26 cellular contexts compared by ENCODE assay signal in the genomic region with DNA sequence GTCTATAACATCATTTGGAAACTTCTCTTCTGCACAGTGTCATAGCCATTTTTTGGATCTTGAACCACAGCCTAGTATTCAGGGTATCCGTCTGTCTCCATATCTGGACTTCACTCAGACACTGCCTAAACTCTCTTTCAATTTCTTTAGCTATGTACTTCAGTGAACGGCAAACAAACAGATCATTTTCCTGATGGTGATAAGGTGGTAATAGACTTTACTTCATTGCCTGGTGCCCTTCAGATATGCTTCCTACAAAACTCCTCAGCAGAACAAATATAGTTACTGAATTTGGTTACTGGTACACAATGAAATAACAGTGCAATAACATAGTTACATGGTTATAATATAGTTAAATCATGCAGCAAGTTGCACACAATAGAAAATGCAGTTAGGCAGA.
A peak's percentile ranks its signal among the peaks of the same experiment; 100 is the strongest.
DNase-seq lines count a peak whose midpoint lies in the region; ATAC-seq, FAIRE-seq and TF ChIP-seq lines count a peak whose summit lies in the region.
"Had no signal": no experiment of that assay in that cellular context is flagged by ENCODE, and none has a peak within 500 bp of the region (broad histone marks: within the 10 kb centered on the region; RNA-seq: fewer than 3 reads in every experiment).

No MANE protein-coding gene starts in this region.

- BruUV-seq in A673 (replicated peaks; lab: Mats Ljungman, UMichigan) = no TSS peak

- H3K79me2 ChIP-seq in keratinocyte (ENCODE audit: control insufficient read depth, insufficient read depth, low read length) = no peaks in the 10 kb centered on the region

- H3K27me3 ChIP-seq in A673 (replicated peaks; ENCODE audit: insufficient read depth, low read depth, low read length, poor library complexity) (no peaks in the 10 kb centered on the region), keratinocyte (ENCODE audit: control insufficient read depth, extremely low read depth, insufficient read depth, low read length) (no peaks in the 10 kb centered on the region)
- H3K27me3 ChIP-seq: BE2C, BLaER1 had no signal

- H3K9ac ChIP-seq in keratinocyte (ENCODE audit: control insufficient read depth, extremely low read depth, insufficient read depth, low read length) = no peak overlapping the region
- H3K9ac ChIP-seq: BLaER1 had no signal

- H3K27ac ChIP-seq in A673 (ENCODE audit: low read depth, low read length, poor library complexity, severe bottlenecking) = peak overlapping the region; percentile 4
- H3K27ac ChIP-seq in keratinocyte (ENCODE audit: control insufficient read depth, insufficient read depth, low read length) = no peak overlapping the region
- H3K27ac ChIP-seq: 22Rv1, A549, BLaER1 had no signal

- H3K4me3 ChIP-seq in A673 (ENCODE audit: low read depth, low read length, poor library complexity, severe bottlenecking) (no peak overlapping the region), keratinocyte (ENCODE audit: control insufficient read depth in 2 of 3, extremely low read depth in 1 of 3, insufficient read depth in 2 of 3, low read depth in 1 of 3, low read length in 3 of 3) (no peak overlapping the region), mucosa of descending colon (no peak overlapping the region)
- H3K4me3 ChIP-seq: A549, BLaER1, GM12878 had no signal

- POLR2A ChIA-PET in A673 (lab: Charles Lee; ENCODE audit: low non-redundant PET) = interaction anchor here (0.6 kb wide), 1 partner anchor 33 kb away, joined by 3 read pairs; no protein-coding TSS in a partner anchor

- H3K9me3 ChIP-seq in A673 (ENCODE audit: low read depth, low read length, poor library complexity, severe bottlenecking) (no peaks in the 10 kb centered on the region), keratinocyte (ENCODE audit: control insufficient read depth, low read depth, low read length) (no peaks in the 10 kb centered on the region), mucosa of descending colon (no peaks in the 10 kb centered on the region)
- H3K9me3 ChIP-seq: A549, BE2C, BLaER1 had no signal

- peak; percentile 56 for ATAC-seq in mucosa of descending colon
- no peak for ATAC-seq in HG02885 (IDR thresholded peaks at IDR 0.05; ENCODE audit: poor library complexity, unreplicated experiment)
- ATAC-seq: A549, GM12878 had no signal

- no peaks in the 10 kb centered on the region for H4K20me1 ChIP-seq in keratinocyte (ENCODE audit: control insufficient read depth, extremely low read depth, insufficient read depth, low read length)
- H4K20me1 ChIP-seq: BLaER1 had no signal

- TF ChIP-seq CTCF in A673 (conservative IDR thresholded peaks at IDR 0.05; ENCODE audit: low read depth, low read length) = no peak
- TF ChIP-seq CTCF in keratinocyte (optimal IDR thresholded peaks at IDR 0.05 in 1 of 3, IDR thresholded peaks at IDR 0.05 in 1 of 3, conservative IDR thresholded peaks at IDR 0.05 in 1 of 3; ENCODE audit: extremely low read depth in 1 of 3, insufficient read depth in 2 of 3, low read length in 3 of 3) = no peak
- no peak for TF ChIP-seq CTCF in mucosa of descending colon (IDR thresholded peaks at IDR 0.05)

- no peak overlapping the region for H2AFZ ChIP-seq in keratinocyte (ENCODE audit: control insufficient read depth, low read length)

- CTCF ChIA-PET in A673 (lab: Charles Lee) = interaction anchor here (0.5 to 0.7 kb wide), 2 partner anchors 185 to 388 kb away, joined by 3 to 4 read pairs; no protein-coding TSS in a partner anchor

- dilution Hi-C loops in keratinocyte (cut with MboI; ENCODE audit: extremely low pct_ligation_motif_present, low sequenced_read_pairs) = no loop called here

- FAIRE-seq in keratinocyte (lab: Jason Lieb, UNC) = peak; percentile 5
- FAIRE-seq: A549, GM12878, GM12892, GM18507 had no signal

- H3K4me1 ChIP-seq in A673 (ENCODE audit: insufficient read depth, low read length, poor library complexity, severe bottlenecking) (peaks cover 37% of the 10 kb centered on the region), keratinocyte (ENCODE audit: control insufficient read depth, extremely low read depth, insufficient read depth, low read length) (no peaks in the 10 kb centered on the region), mucosa of descending colon (ENCODE audit: low read depth) (peaks cover 17% of the 10 kb centered on the region)
- H3K4me1 ChIP-seq: A549, BE2C had no signal

- DNase-seq in A673 (ENCODE audit: low spot score) (no peak), keratinocyte (ENCODE audit: low read depth, low spot score) (no peak), mucosa of descending colon (no peak), NCI-H1694 (lab: John Stamatoyannopoulos, UW) (no peak), NCI-H82 (lab: John Stamatoyannopoulos, UW) (no peak)
- DNase-seq: ACHN; BE2C; C1 segment of cervical spinal cord; CD4-positive, alpha-beta memory T cell; CD4-positive, CD25-positive, alpha-beta regulatory T cell; CD8-positive, alpha-beta memory T cell; COR-L47; DMS 273 treated with DMSO at 0.1 percent for 48 hours; DMS153; DMS53; DMS79; DND-41; EL; GDM1 had no signal

- intact Hi-C loops in A673 (cut with micrococcal nuclease; ENCODE audit: unreplicated experiment) = loop anchor here (5.0 kb wide), 3 partner anchors 137 to 623 kb away; a partner anchor contains a TSS
- intact Hi-C loops in mucosa of descending colon (cut with DNase I, micrococcal nuclease) = no loop called here

- H3K4me2 ChIP-seq in keratinocyte (ENCODE audit: control insufficient read depth, extremely low read depth, insufficient read depth, low read depth, low read length) = no peak overlapping the region
- H3K4me2 ChIP-seq: A549, BLaER1 had no signal

- H3K36me3 ChIP-seq in A673 (ENCODE audit: insufficient read depth, low read length, poor library complexity, severe bottlenecking) (no peaks in the 10 kb centered on the region), keratinocyte (ENCODE audit: control insufficient read depth in 2 of 2, extremely low read depth in 1 of 2, insufficient read depth in 2 of 2, low read length in 2 of 2) (no peaks in the 10 kb centered on the region), mucosa of descending colon (ENCODE audit: low read depth) (no peaks in the 10 kb centered on the region)
- H3K36me3 ChIP-seq: BE2C, BLaER1 had no signal

- H3K9me1 ChIP-seq in keratinocyte (ENCODE audit: control insufficient read depth, extremely low read depth, insufficient read depth, low read length) = no peaks in the 10 kb centered on the region
